In the genomic region with DNA sequence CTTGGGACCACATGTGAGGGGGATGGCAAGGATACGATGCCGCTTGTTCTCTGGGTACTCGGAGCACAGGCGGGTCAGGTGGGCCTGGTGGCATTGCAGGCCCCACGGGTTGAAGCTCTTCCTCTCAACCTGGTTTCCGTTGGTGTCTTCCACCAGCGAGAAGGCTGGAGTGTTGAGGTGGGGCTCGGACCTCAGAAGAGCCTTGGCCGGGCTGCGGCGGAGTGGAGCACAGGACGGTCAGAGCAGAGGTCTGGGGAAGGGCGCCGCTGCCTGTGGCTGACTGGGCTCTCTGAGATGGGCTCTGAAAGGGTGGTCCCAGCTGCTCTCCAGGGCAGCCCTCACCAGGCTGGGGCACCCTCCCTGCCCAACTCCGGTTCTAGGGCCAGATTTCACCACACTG, we compare ENCODE assay signal across 26 cellular contexts. TPM values are rescaled to one million over a fixed set of nuclear protein-coding genes. Genes with fewer than 3 reads are reported as not detected.
"Had no signal": no experiment of that assay in that cellular context is flagged by ENCODE, and none has a peak within 500 bp of the region (broad histone marks: within the 10 kb centered on the region; RNA-seq: fewer than 3 reads in every experiment).

No MANE protein-coding gene starts in this region.

- H3K4me3 Mint-ChIP-seq: activated CD8-positive, alpha-beta memory T cell treated with anti-CD3 and anti-CD28 coated beads, Interleukin-2, amount 10 ng/mL, durations not matched to agents 7 days and 5 days; activated naive CD4-positive, alpha-beta T cell treated with anti-CD3 and anti-CD28 coated beads, Interleukin-2, amount 50 U/mL, for 24 hours; activated T-cell treated with anti-CD3 and anti-CD28 coated beads, Interleukin-2, amount 50 U/mL, for 24 hours; activated T-helper 1 cell treated with anti-CD3 and anti-CD28 coated beads, Interleukin-12 subunit alpha, Interleukin-12 subunit beta, Interleukin-2, Interleukin-4 antibody, amounts not matched to agents 30 ng/mL and 10 ng/mL and 1 ng/mL, durations not matched to agents 14 hours and 24 hours and 36 hours; T-helper 1 cell treated with Interleukin-12 subunit alpha and Interleukin-12 subunit beta and Interleukin-4 antibody, amounts not matched to agents 30 μg/mL and 1 μg/mL, for 36 hours; WTC11 had no signal

- H3K9me3 Mint-ChIP-seq: activated naive CD4-positive, alpha-beta T cell treated with anti-CD3 and anti-CD28 coated beads, Interleukin-2, amount 50 U/mL, for 24 hours; activated T-cell treated with anti-CD3 and anti-CD28 coated beads, Interleukin-2, amount 50 U/mL, for 24 hours; activated T-helper 1 cell treated with anti-CD3 and anti-CD28 coated beads, Interleukin-12 subunit alpha, Interleukin-12 subunit beta, Interleukin-2, Interleukin-4 antibody, amounts not matched to agents 30 ng/mL and 10 ng/mL and 1 ng/mL, durations not matched to agents 14 hours and 24 hours and 36 hours; T-helper 1 cell treated with Interleukin-12 subunit alpha and Interleukin-12 subunit beta and Interleukin-4 antibody, amounts not matched to agents 30 μg/mL and 1 μg/mL, for 36 hours; WTC11 had no signal

- H3K36me3 Mint-ChIP-seq: activated CD8-positive, alpha-beta memory T cell treated with anti-CD3 and anti-CD28 coated beads, Interleukin-2, amount 10 ng/mL, durations not matched to agents 7 days and 5 days; activated naive CD4-positive, alpha-beta T cell treated with anti-CD3 and anti-CD28 coated beads, Interleukin-2, amount 50 U/mL, for 24 hours; WTC11 had no signal

- ATAC-seq: activated CD8-positive, alpha-beta memory T cell treated with anti-CD3 and anti-CD28 coated beads, Interleukin-2, amount 10 ng/mL, durations not matched to agents 7 days and 5 days; K562; Panc1; WTC11 had no signal

- H3K27ac Mint-ChIP-seq: activated CD8-positive, alpha-beta memory T cell treated with anti-CD3 and anti-CD28 coated beads, Interleukin-2, amount 10 ng/mL, durations not matched to agents 7 days and 5 days; activated naive CD4-positive, alpha-beta T cell treated with anti-CD3 and anti-CD28 coated beads, Interleukin-2, amount 50 U/mL, for 24 hours; activated T-cell treated with anti-CD3 and anti-CD28 coated beads, Interleukin-2, amount 50 U/mL, for 24 hours; activated T-helper 1 cell treated with anti-CD3 and anti-CD28 coated beads, Interleukin-12 subunit alpha, Interleukin-12 subunit beta, Interleukin-2, Interleukin-4 antibody, amounts not matched to agents 30 ng/mL and 10 ng/mL and 1 ng/mL, durations not matched to agents 14 hours and 24 hours and 36 hours; T-helper 1 cell treated with Interleukin-12 subunit alpha and Interleukin-12 subunit beta and Interleukin-4 antibody, amounts not matched to agents 30 μg/mL and 1 μg/mL, for 36 hours; WTC11 had no signal

- H3K4me3 ChIP-seq: K562 had no signal

- FAIRE-seq: K562 had no signal

- H3K27ac ChIP-seq: RWPE1 had no signal

- H3K27me3 Mint-ChIP-seq: activated naive CD4-positive, alpha-beta T cell treated with anti-CD3 and anti-CD28 coated beads, Interleukin-2, amount 50 U/mL, for 24 hours; activated T-cell treated with anti-CD3 and anti-CD28 coated beads, Interleukin-2, amount 50 U/mL, for 24 hours had no signal

- H3K4me1 Mint-ChIP-seq: activated CD8-positive, alpha-beta memory T cell treated with anti-CD3 and anti-CD28 coated beads, Interleukin-2, amount 10 ng/mL, durations not matched to agents 7 days and 5 days had no signal

- DNase-seq: activated CD4-positive, alpha-beta T cell treated with anti-CD3 and anti-CD28 coated beads for 48 hours; activated CD4-positive, alpha-beta T cell treated with anti-CD3 and anti-CD28 coated beads, Interleukin-2, amount 50 U/mL, for 48 hours; activated CD4-positive, CD25-positive, alpha-beta regulatory T cell treated with anti-CD3 and anti-CD28 coated beads, Interleukin-2, amount 50 U/mL, for 72 hours; activated CD8-positive, alpha-beta memory T cell treated with anti-CD3 and anti-CD28 coated beads, Interleukin-2, amount 10 ng/mL, durations not matched to agents 7 days and 5 days; activated effector memory CD4-positive, alpha-beta T cell treated with Interleukin-2 at 50 U/mL for 16 hours; activated naive CD4-positive, alpha-beta T cell; activated T-cell treated with anti-CD3 and anti-CD28 coated beads, Interleukin-2, amount 50 U/mL, for 24 hours; aorta; Karpas-422; MM.1S; NCI-H1105 treated with DMSO at 0.1 percent for 48 hours; NCI-H1436 treated with DMSO at 0.1 percent for 48 hours; NCI-H187; NCI-H2081; NCI-H510A treated with DMSO at 0.1 percent for 48 hours; NK-92 treated with Interleukin-12 subunit alpha and Interleukin-12 subunit beta, amount 100 ng/mL, for 24 hours; OCI-M1; SHP77 treated with DMSO at 0.1 percent for 48 hours had no signal

RNA-seq across cellular contexts. Expression of a gene that starts 20.0 kb away (rescaled TPM):
- total RNA-seq: activated CD8-positive, alpha-beta memory T cell treated with anti-CD3 and anti-CD28 coated beads, Interleukin-2, amount 10 ng/mL, durations not matched to agents 7 days and 5 days; activated T-helper 1 cell treated with anti-CD3 and anti-CD28 coated beads, Interleukin-12 subunit alpha, Interleukin-12 subunit beta, Interleukin-2, Interleukin-4 antibody, amounts not matched to agents 30 ng/mL and 10 ng/mL and 1 ng/mL, durations not matched to agents 14 hours and 24 hours and 36 hours; K562; SK-MEL-5 had no signal
- polyA plus RNA-seq: K562 had no signal
